Comparison of ENCODE assay signal across 8 cellular contexts in genomic region chr7:134632937-134633540, GRCh38. TPM values are rescaled to one million over a fixed set of nuclear protein-coding genes. Genes with fewer than 3 reads are reported as not detected.
A peak's percentile ranks its signal among the peaks of the same experiment; 100 is the strongest.
DNase-seq lines count a peak whose midpoint lies in the region; ATAC-seq, FAIRE-seq and TF ChIP-seq lines count a peak whose summit lies in the region.

No MANE protein-coding gene starts in this region.

- intact Hi-C loops in dorsolateral prefrontal cortex (cut with DNase I) = no loop called here
- intact Hi-C loops in naive thymus-derived CD4-positive, alpha-beta T cell (cut with micrococcal nuclease) = loop anchor here (1.0 to 5.0 kb wide), 9 partner anchors 37 to 537 kb away; partner anchors contain the start of genes AGBL3 (in 2 of the 2) and CYREN (in 1 of the 2)

- H3K4me1 Mint-ChIP-seq in naive thymus-derived CD4-positive, alpha-beta T cell = peaks cover 17 to 35% (median 23%) of the 10 kb centered on the region in 7 donors

- H3K27me3 Mint-ChIP-seq in naive thymus-derived CD4-positive, alpha-beta T cell = peaks cover 6 to 19% (median 12%) of the 10 kb centered on the region in 5 donors

- DNase-seq in DMS114 treated with DMSO at 0.1 percent for 48 hours (lab: John Stamatoyannopoulos, UW; ENCODE audit: unreplicated experiment) = peak; percentile 32
- DNase-seq in SK-MEL-5 (ENCODE audit: low read depth, low spot score) = peak; percentile 83
- DNase-seq in dorsolateral prefrontal cortex = no peak
- DNase-seq in naive thymus-derived CD4-positive, alpha-beta T cell = peak in 7 of 9 donors; percentile 51 to 75 (median 64)
- no peak for DNase-seq in foreskin melanocyte

- FAIRE-seq in A204.1 (lab: Jason Lieb, UNC) = peak; percentile 94

- in situ Hi-C loops in SK-MEL-5 (cut with HindIII; ENCODE audit: low pct_unique_long_range_greater_than_20kb, low sequenced_read_pairs) = no loop called here

- ATAC-seq in HG03520 (IDR thresholded peaks at IDR 0.05; ENCODE audit: unreplicated experiment) (peak; percentile 55), GM19455 (IDR thresholded peaks at IDR 0.05; ENCODE audit: unreplicated experiment) (no peak)
- peak; percentile 89 for ATAC-seq in naive thymus-derived CD4-positive, alpha-beta T cell

- H3K27ac ChIP-seq in dorsolateral prefrontal cortex = no peak overlapping the region
- H3K27ac ChIP-seq in naive thymus-derived CD4-positive, alpha-beta T cell (ENCODE audit: low read depth, low read length) = no peak overlapping the region

- no peaks in the 10 kb centered on the region for H3K36me3 ChIP-seq in naive thymus-derived CD4-positive, alpha-beta T cell (ENCODE audit: control insufficient read depth in 2 of 3, insufficient read depth in 3 of 3, low read length in 3 of 3)

- CTCF ChIA-PET in naive thymus-derived CD4-positive, alpha-beta T cell (lab: Charles Lee) = interaction anchor here (0.6 to 7.3 kb wide), 32 partner anchors 9 to 537 kb away, joined by 3 to 90 read pairs (median 5); partner anchors contain the start of genes AGBL3, BPGM and CYREN

- H3K27me3 ChIP-seq in dorsolateral prefrontal cortex = peaks cover 0 to 3% (median 0%) of the 10 kb centered on the region in 45 donors
- peaks cover 0 to 5% of the 10 kb centered on the region in 2 donors for H3K27me3 ChIP-seq in naive thymus-derived CD4-positive, alpha-beta T cell (ENCODE audit: control insufficient read depth in 2 of 2, insufficient read depth in 2 of 2, low read length in 2 of 2)

- no peak overlapping the region for H3K4me3 Mint-ChIP-seq in naive thymus-derived CD4-positive, alpha-beta T cell

- POLR2A ChIA-PET in naive thymus-derived CD4-positive, alpha-beta T cell (lab: Charles Lee) = interaction anchor here (0.6 to 7.0 kb wide), 9 partner anchors 14 to 538 kb away, joined by 3 to 115 read pairs (median 4); partner anchors contain the start of genes AGBL3, BPGM and CYREN

- no peaks in the 10 kb centered on the region for H3K9me3 ChIP-seq in naive thymus-derived CD4-positive, alpha-beta T cell (ENCODE audit: control insufficient read depth in 2 of 3, low read length in 3 of 3)

- peak in 55 of 56 donors; percentile 25 to 71 (median 56) for TF ChIP-seq CTCF in dorsolateral prefrontal cortex (IDR thresholded peaks at IDR 0.05 in 54 of 56, conservative IDR thresholded peaks at IDR 0.05 in 2 of 56; ENCODE audit: low read depth in 1 of 56, partially characterized antibody in 56 of 56)

- peaks cover 0 to 10% (median 0%) of the 10 kb centered on the region in 5 donors for H3K36me3 Mint-ChIP-seq in naive thymus-derived CD4-positive, alpha-beta T cell

- no peak overlapping the region for H3K4me3 ChIP-seq in dorsolateral prefrontal cortex
- no peak overlapping the region for H3K4me3 ChIP-seq in naive thymus-derived CD4-positive, alpha-beta T cell (ENCODE audit: low read length)

- H3K9me3 Mint-ChIP-seq in naive thymus-derived CD4-positive, alpha-beta T cell = peaks cover 0 to 7% (median 0%) of the 10 kb centered on the region in 11 donors

- H3K4me1 ChIP-seq in naive thymus-derived CD4-positive, alpha-beta T cell (ENCODE audit: control insufficient read depth in 2 of 2, insufficient read depth in 2 of 2, low read length in 2 of 2) = peaks cover 12% of the 10 kb centered on the region in 2 donors

- peak overlapping the region in 1 of 9 donors; percentile 1 for H3K27ac Mint-ChIP-seq in naive thymus-derived CD4-positive, alpha-beta T cell

RNA-seq across cellular contexts. Expression of gene BPGM, which starts 13.6 kb away (rescaled TPM):
- 21.8 and 22.6 TPM in 2 replicates for total RNA-seq in SK-MEL-5 (2014; rRNA removed; shearing (Covaris generic))
- polyA plus RNA-seq in SK-MEL-5 (2015; cell fraction: cytosol; rRNA removed) = 22.1 and 22.6 TPM in 2 replicates
- 5.5 and 6.9 TPM in 2 replicates for polyA plus RNA-seq in SK-MEL-5 (2015; cell fraction: nucleus; rRNA removed)
- 10 to 100 TPM; 10.1 to 26.8 (median 16.2) TPM for total RNA-seq in dorsolateral prefrontal cortex
- 10 to 100 TPM; 12.7 to 19.2 (median 14.2) TPM for total RNA-seq in naive thymus-derived CD4-positive, alpha-beta T cell
- polyA plus RNA-seq in naive thymus-derived CD4-positive, alpha-beta T cell = 10 to 100 TPM; 28.9 to 33.9 TPM

Comparison
In these comparisons a context has a peak if more than half of its experiments do, and no peak if none do; other contexts are left out.
1. DNase-seq: peak in DMS114 treated with DMSO at 0.1 percent for 48 hours (single experiment), SK-MEL-5 (single experiment) and naive thymus-derived CD4-positive, alpha-beta T cell (7 of 9); none in dorsolateral prefrontal cortex (0 of 10) and foreskin melanocyte (single experiment).
2. intact Hi-C loops: an anchor here in naive thymus-derived CD4-positive, alpha-beta T cell (1.0 to 5.0 kb wide); none called in dorsolateral prefrontal cortex.